20 cellular contexts compared by ENCODE assay signal in genomic region chr6:136952714-136953260, GRCh38. TPM values are rescaled to one million over a fixed set of nuclear protein-coding genes. Genes with fewer than 3 reads are reported as not detected.
DNase-seq lines count a peak whose midpoint lies in the region; TF ChIP-seq lines count a peak whose summit lies in the region.
"Had no signal": no experiment of that assay in that cellular context is flagged by ENCODE, and none has a peak within 500 bp of the region (broad histone marks: within the 10 kb centered on the region; RNA-seq: fewer than 3 reads in every experiment).

No MANE protein-coding gene starts in this region.

- no peak overlapping the region for H3K4me3 ChIP-seq in HAP-1
- H3K4me3 ChIP-seq in transverse colon, result no peak overlapping the region
- H3K4me3 ChIP-seq: coronary artery, gastroesophageal sphincter, left lung, right atrium auricular region had no signal

- H3K36me3 ChIP-seq in HAP-1 (replicated peaks), result no peaks in the 10 kb centered on the region
- no peaks in the 10 kb centered on the region for H3K36me3 ChIP-seq in transverse colon
- H3K36me3 ChIP-seq: gastroesophageal sphincter, left lung, right atrium auricular region had no signal

- no peak for TF ChIP-seq CTCF in transverse colon (IDR thresholded peaks at IDR 0.05)

- intact Hi-C loops in transverse colon (cut with DNase I; ENCODE audit: low total_unique reads), result no loop called here

- WGBS in transverse colon (ENCODE audit: low coverage in 1 of 2), 2 donors, result 68 to 77% methylated on average over 7 of the region's 7 CpGs

- H3K27ac ChIP-seq in transverse colon, result no peak overlapping the region
- H3K27ac ChIP-seq: coronary artery, gastroesophageal sphincter, left lung, right atrium auricular region had no signal

- 0 out of 2 replicates have a peak, but pooled peaks cover 2% of the 10 kb centered on the region for H3K27me3 ChIP-seq in HAP-1 (ENCODE audit: low read depth)
- H3K27me3 ChIP-seq in transverse colon, result no peaks in the 10 kb centered on the region
- H3K27me3 ChIP-seq: right atrium auricular region had no signal

- H3K9me3 ChIP-seq in HAP-1, result no peaks in the 10 kb centered on the region
- H3K9me3 ChIP-seq in transverse colon, result no peaks in the 10 kb centered on the region
- H3K9me3 ChIP-seq: gastroesophageal sphincter, left lung, right atrium auricular region had no signal

- H3K4me1 ChIP-seq in HAP-1 (peaks cover 24% of the 10 kb centered on the region), transverse colon (peaks cover 0 to 5% (median 0%) of the 10 kb centered on the region in 4 donors)
- H3K4me1 ChIP-seq: gastroesophageal sphincter, left lung had no signal

- TF ChIP-seq EP300 in transverse colon (IDR thresholded peaks at IDR 0.05; ENCODE audit: low read depth), result no peak

- DNase-seq in HAP-1 (ENCODE audit: low spot score in 2 of 2), result peak; percentile 69 to 73
- DNase-seq in NCI-H2029 treated with DMSO at 0.1 percent for 48 hours (lab: John Stamatoyannopoulos, UW), result peak; percentile 14
- DNase-seq in NCI-H82 (lab: John Stamatoyannopoulos, UW), result peak; percentile 85
- peak; percentile 3 for DNase-seq in glomerular visceral epithelial cell (ENCODE audit: extremely low spot score)
- no peak for DNase-seq in transverse colon
- DNase-seq in activated CD4-positive, CD25-positive, alpha-beta regulatory T cell (lab: John Stamatoyannopoulos, UW), result no peak
- DNase-seq in stimulated activated naive CD4-positive, alpha-beta T cell treated with Interleukin-2 at 50 U/mL for 16 hours (lab: John Stamatoyannopoulos, UW), result no peak
- DNase-seq: activated CD4-positive, alpha-beta T cell treated with anti-CD3 and anti-CD28 coated beads for 4 hours; activated naive CD4-positive, alpha-beta T cell treated with anti-CD3 and anti-CD28 coated beads, Interleukin-2, amount 50 U/mL, for 16 hours; DMS79; Karpas-422; left lung; NCI-H1694 treated with DMSO at 0.1 percent for 48 hours; Right ventricle myocardium superior; stimulated activated CD4-positive, alpha-beta T cell treated with anti-CD3 and anti-CD28 coated beads, Interleukin-15, amount 100 ng/mL, for 24 hours; stimulated activated naive CD8-positive, alpha-beta T cell treated with anti-CD3 and anti-CD28 coated beads, Interleukin-15, Interleukin-2, amounts not matched to agents 100 U/mL and 50 U/mL, for 24 hours had no signal

- no peak for TF ChIP-seq POLR2A in transverse colon (IDR thresholded peaks at IDR 0.05)

- in situ Hi-C loops in HAP-1 (cut with MboI; ENCODE audit: low sequenced_read_pairs) (no loop called here), transverse colon (cut with MboI; ENCODE audit: low pct_ligation_motif_present in 1 of 4, low pct_unique_long_range_greater_than_20kb in 1 of 4, low sequenced_read_pairs in 3 of 4) (no loop called here)

RNA-seq across cellular contexts. Expression of gene SLC35D3, which starts 30.7 kb away (rescaled TPM):
- not detected for total RNA-seq in transverse colon
- total RNA-seq: right atrium auricular region; Right ventricle myocardium superior; T-helper 2 cell treated with Interferon-gamma antibody and Interleukin-4, amounts not matched to agents 100 ng/mL and 5 ng/mL, for 36 hours had no signal

Comparison
In these comparisons a context has a peak if more than half of its experiments do, and no peak if none do; other contexts are left out.
1. DNase-seq: peak in HAP-1 (2 of 2), NCI-H2029 treated with DMSO at 0.1 percent for 48 hours (single experiment), NCI-H82 (single experiment) and glomerular visceral epithelial cell (single experiment); none in transverse colon (single experiment), activated CD4-positive, CD25-positive, alpha-beta regulatory T cell (0 of 4) and stimulated activated naive CD4-positive, alpha-beta T cell treated with Interleukin-2 at 50 U/mL for 16 hours (single experiment).